In genomic region chr12:6492838-6493579, GRCh38 we compare ENCODE assay signal across 8 cellular contexts. TPM values are rescaled to one million over a fixed set of nuclear protein-coding genes. Genes with fewer than 3 reads are reported as not detected.
DNase-seq lines count a peak whose midpoint lies in the region; ATAC-seq and TF ChIP-seq lines count a peak whose summit lies in the region.

TSS of gene MRPL51 (minus strand) at chr12:6493262. CDS start at chr12:6493136, 126 bp downstream.

- POLR2A ChIA-PET in AG04449 (lab: Yijun Ruan, JAX) = interaction anchor here (0.6 to 1.8 kb wide), 8 partner anchors 14 to 65 kb away, joined by 3 to 25 read pairs (median 4); partner anchors contain the start of genes GAPDH and VAMP1

- H3K4me2 ChIP-seq in mammary epithelial cell (ENCODE audit: insufficient read depth, low read depth, low read length) = peak within 1 kb of the TSS; percentile 96

- dilution Hi-C loops in mammary epithelial cell (cut with HindIII; ENCODE audit: low sequenced_read_pairs) = no loop called here

- H3K9me3 ChIP-seq in mammary epithelial cell (replicated peaks; ENCODE audit: insufficient read depth, low read length) (no peaks in the 10 kb centered on the region), iPS-20b (ENCODE audit: insufficient read depth, low read depth, low read length) (no peaks in the 10 kb centered on the region)

- H3K4me1 ChIP-seq in mammary epithelial cell (ENCODE audit: insufficient read depth, low read length) (peaks cover 27% of the 10 kb centered on the region), iPS-20b (ENCODE audit: insufficient read depth, low read length) (peaks cover 8% of the 10 kb centered on the region; the same call in 1 of the 2 replicates)

- peak within 1 kb of the TSS; percentile 97 for H3K4me3 ChIP-seq in AG04449 (ENCODE audit: low read depth, low read length)
- H3K4me3 ChIP-seq in WI38 (ENCODE audit: low read depth, low read length) = peak within 1 kb of the TSS; percentile 98
- H3K4me3 ChIP-seq in mammary epithelial cell (replicated peaks in 1 of 3; ENCODE audit: insufficient read depth in 1 of 3, low read depth in 2 of 3, low read length in 3 of 3) = peak within 1 kb of the TSS; percentile 90 to 95 (median 94)
- H3K4me3 ChIP-seq in iPS-20b (ENCODE audit: low read length) = peak within 1 kb of the TSS; percentile 100
- peak within 1 kb of the TSS; percentile 65 to 82 (median 68) for H3K4me3 ChIP-seq in skin epidermis

- intact Hi-C loops in mammary epithelial cell (cut with micrococcal nuclease) = loop anchor here (1.0 to 2.0 kb wide), 3 partner anchors 23 to 70 kb away; partner anchors contain the start of genes GAPDH and VAMP1

- ATAC-seq in GM18907 (IDR thresholded peaks at IDR 0.05; ENCODE audit: unreplicated experiment) (peak; percentile 75), HG03139 (IDR thresholded peaks at IDR 0.05; ENCODE audit: unreplicated experiment) (peak; percentile 72)

- no peaks in the 10 kb centered on the region for H4K20me1 ChIP-seq in mammary epithelial cell (ENCODE audit: insufficient read depth, low read length)

- CTCF ChIA-PET in AG04449 (lab: Yijun Ruan, JAX) = interaction anchor here (0.7 to 2.9 kb wide), 10 partner anchors 8 to 68 kb away, joined by 3 to 14 read pairs (median 3); no protein-coding TSS in a partner anchor
- CTCF ChIA-PET in mammary epithelial cell (lab: Charles Lee; ENCODE audit: low non-redundant PET) = interaction anchor here (0.6 to 0.7 kb wide), 3 partner anchors 15 to 274 kb away, joined by 3 to 13 read pairs (median 3); no protein-coding TSS in a partner anchor

- in situ Hi-C loops in mammary epithelial cell (cut with MboI; ENCODE audit: low sequenced_read_pairs in 2 of 2) = no loop called here

- H3K27me3 ChIP-seq in mammary epithelial cell (ENCODE audit: insufficient read depth, low read length) (no peaks in the 10 kb centered on the region), iPS-20b (ENCODE audit: insufficient read depth, low read length) (no peaks in the 10 kb centered on the region)

- WGBS in mammary epithelial cell (ENCODE audit: low coverage, missing lambda C conversion rate) = 4% methylated on average over 32 of the region's 41 CpGs

- H2AFZ ChIP-seq in mammary epithelial cell (ENCODE audit: low read depth, low read length) = peak within 1 kb of the TSS; percentile 95

- peaks cover 52% of the 10 kb centered on the region for H3K79me2 ChIP-seq in mammary epithelial cell (ENCODE audit: insufficient read depth, low read length)

- no peak for TF ChIP-seq CTCF in AG04449 (IDR thresholded peaks at IDR 0.05; ENCODE audit: insufficient read depth, low read length, missing control alignments)
- no peak for TF ChIP-seq CTCF in WI38 (IDR thresholded peaks at IDR 0.05; ENCODE audit: low read depth, low read length)
- no peak for TF ChIP-seq CTCF in mammary epithelial cell (conservative IDR thresholded peaks at IDR 0.05 in 1 of 2, IDR thresholded peaks at IDR 0.05 in 1 of 2; ENCODE audit: extremely low read depth in 1 of 2, insufficient read depth in 1 of 2, low read depth in 1 of 2, low read length in 2 of 2)

- H3K9ac ChIP-seq in mammary epithelial cell (ENCODE audit: insufficient read depth, low read length) (peak within 1 kb of the TSS; percentile 98), iPS-20b (ENCODE audit: low read depth, low read length) (peak within 1 kb of the TSS; percentile 100)

- peak; percentile 51 for DNase-seq in AG04449 (ENCODE audit: low read depth, low spot score)
- peak; percentile 86 for DNase-seq in NCI-H2227 treated with DMSO at 0.1 percent for 48 hours (lab: John Stamatoyannopoulos, UW)
- DNase-seq in mammary epithelial cell = peak; percentile 92

- H3K27ac ChIP-seq in mammary epithelial cell (ENCODE audit: insufficient read depth, low read depth, low read length) (peak within 1 kb of the TSS; percentile 93), iPS-20b (ENCODE audit: low read length) (peak within 1 kb of the TSS; percentile 100), skin epidermis (peak within 1 kb of the TSS; percentile 66 to 97 (median 92))

- no TSS peak for BruUV-seq in mammary epithelial cell (replicated peaks; lab: Mats Ljungman, UMichigan)

- peaks cover 16% of the 10 kb centered on the region for H3K36me3 ChIP-seq in mammary epithelial cell (ENCODE audit: insufficient read depth, low read length)
- H3K36me3 ChIP-seq in iPS-20b (ENCODE audit: insufficient read depth, low read depth, low read length) = peaks cover 44% of the 10 kb centered on the region

RNA-seq across cellular contexts. Expression of gene MRPL51, which starts in this region (rescaled TPM):
- total RNA-seq in mammary epithelial cell = 100 to 1,000 TPM in 1 of 2 donors, 10 to 100 TPM in 1; 51.7 to 192 TPM
- polyA plus RNA-seq in mammary epithelial cell = 124 TPM
- polyA minus RNA-seq in mammary epithelial cell = 18.7 TPM

Comparison
In these comparisons a context has a peak if more than half of its experiments do, and no peak if none do; other contexts are left out.
1. Peak in every context shown above with its lines: DNase-seq, ATAC-seq, H3K4me3 ChIP-seq and H3K27ac ChIP-seq.